Comparison of ENCODE assay signal across 23 cellular contexts in the genomic region with DNA sequence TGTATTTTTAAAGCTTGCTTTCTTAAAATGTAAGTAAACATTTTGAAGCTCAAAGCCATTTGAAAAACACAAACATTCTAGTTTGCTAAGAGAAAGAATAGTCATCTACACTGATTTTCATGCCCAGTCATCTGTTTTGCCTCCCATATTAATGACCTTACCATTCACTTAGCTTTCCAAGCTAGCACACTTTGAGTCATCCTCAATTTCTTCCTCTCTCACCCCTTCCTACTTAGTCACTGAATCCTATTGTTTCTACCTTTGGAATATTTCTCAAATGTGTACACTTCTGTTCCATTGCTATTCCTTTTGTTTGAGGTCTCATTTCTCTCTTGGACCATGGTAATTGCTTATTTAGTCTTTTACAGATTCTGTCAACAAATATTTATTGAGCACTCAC. TPM values are rescaled to one million over a fixed set of nuclear protein-coding genes. Genes with fewer than 3 reads are reported as not detected.
"Had no signal": no experiment of that assay in that cellular context is flagged by ENCODE, and none has a peak within 500 bp of the region (broad histone marks: within the 10 kb centered on the region; RNA-seq: fewer than 3 reads in every experiment).

No MANE protein-coding gene starts in this region.

- H3K4me1 ChIP-seq: heart right ventricle, right atrium auricular region, suprapubic skin, transverse colon, uterus had no signal

- H3K27ac ChIP-seq: heart right ventricle, right atrium auricular region, skin epidermis, suprapubic skin, transverse colon, uterus had no signal

- H3K36me3 ChIP-seq: heart right ventricle, right atrium auricular region, suprapubic skin, transverse colon, uterus had no signal

- H3K4me3 ChIP-seq: heart right ventricle, mucosa of descending colon, right atrium auricular region, skin epidermis, suprapubic skin, transverse colon, uterus had no signal

- H3K9me3 ChIP-seq: heart right ventricle, mucosa of descending colon, right atrium auricular region, suprapubic skin, transverse colon, uterus had no signal

- ATAC-seq: activated CD8-positive, alpha-beta T cell treated with anti-CD3 and anti-CD28 coated beads for 36 hours; activated T-helper 17 cell treated with anti-CD3 and anti-CD28 coated beads, Interleukin-2, amount 50 U/mL, for 72 hours; effector memory CD8-positive, alpha-beta T cell; heart right ventricle; mucosa of descending colon; stimulated activated naive CD8-positive, alpha-beta T cell treated with anti-CD3 and anti-CD28 coated beads, Interleukin-15, amount 100 ng/mL, for 72 hours had no signal

- H3K27me3 ChIP-seq: right atrium auricular region had no signal

- DNase-seq: activated CD4-positive, alpha-beta T cell treated with anti-CD3 and anti-CD28 coated beads, Interleukin-2, amount 10 ng/mL, durations not matched to agents 24 days and 14 days; activated CD8-positive, alpha-beta T cell treated with anti-CD3 and anti-CD28 coated beads for 36 hours; activated naive CD4-positive, alpha-beta T cell; activated naive CD8-positive, alpha-beta T cell treated with anti-CD3 and anti-CD28 coated beads for 36 hours; activated T-cell treated with anti-CD3 and anti-CD28 coated beads, Interleukin-2, amount 50 U/mL, for 1 hour; amniotic stem cell; caudate nucleus; effector memory CD8-positive, alpha-beta T cell; erythroblast; heart right ventricle; mesenchymal stem cell; mucosa of descending colon; naive B cell; stimulated activated CD4-positive, alpha-beta T cell treated with anti-CD3 and anti-CD28 coated beads, Interleukin-2, amount 100 ng/mL, for 48 hours; stimulated activated naive CD8-positive, alpha-beta T cell treated with anti-CD3 and anti-CD28 coated beads, Interleukin-15, amount 100 ng/mL, for 72 hours; T-helper 9 cell; transverse colon; uterus had no signal

RNA-seq across cellular contexts. Expression of gene HS6ST3, which starts 7.3 kb away (rescaled TPM):
- total RNA-seq: activated CD4-positive, alpha-beta T cell treated with anti-CD3 and anti-CD28 coated beads, Interleukin-2, amount 10 ng/mL, durations not matched to agents 24 days and 14 days; activated CD8-positive, alpha-beta T cell treated with anti-CD3 and anti-CD28 coated beads for 36 hours; activated naive CD8-positive, alpha-beta T cell treated with anti-CD3 and anti-CD28 coated beads for 36 hours; activated T-helper 17 cell treated with anti-CD3 and anti-CD28 coated beads, Interleukin-2, amount 50 U/mL, for 72 hours; liver had no signal

RNA-seq across cellular contexts. Expression of gene UGGT2, which starts 29.4 kb away (rescaled TPM):
- total RNA-seq: activated CD8-positive, alpha-beta T cell treated with anti-CD3 and anti-CD28 coated beads for 36 hours had no signal
